1 cellular context compared by ENCODE assay signal in the genomic region with DNA sequence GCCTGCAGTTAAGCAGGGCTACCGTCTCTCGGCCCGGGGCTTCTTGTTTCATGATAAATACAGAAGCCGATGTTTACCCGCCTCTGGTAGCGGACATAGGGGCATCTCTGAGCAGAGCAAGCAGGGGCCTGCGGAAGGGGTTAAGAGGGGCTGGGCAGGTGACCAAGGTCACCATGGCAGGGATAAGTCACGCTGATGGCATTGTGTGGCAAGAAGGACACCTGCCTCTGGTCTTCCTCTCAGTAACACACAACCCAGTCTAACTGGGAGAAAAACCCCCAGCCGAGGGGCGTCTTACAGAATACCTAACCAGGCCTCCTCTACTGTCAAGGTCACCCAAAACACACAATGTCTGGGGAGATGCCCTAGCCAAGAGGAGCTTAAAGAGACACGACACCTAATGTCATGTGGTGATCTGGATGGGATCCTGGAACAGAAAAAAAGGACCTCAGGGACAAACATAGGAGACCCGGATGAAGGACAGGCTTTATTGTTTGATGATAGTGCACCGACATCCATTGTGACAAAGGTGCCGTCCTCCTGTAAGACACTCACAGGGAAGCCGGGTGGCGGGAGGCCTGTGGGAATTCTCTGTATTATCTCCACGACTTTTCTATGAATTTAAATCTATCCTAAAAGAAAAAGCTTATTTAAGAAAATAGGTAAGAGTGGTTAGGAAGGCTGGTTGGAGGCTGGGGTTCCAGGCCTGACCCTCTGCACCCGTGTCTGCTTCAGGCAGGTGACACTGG.
TF ChIP-seq lines count a peak whose summit lies in the region.

No MANE protein-coding gene starts in this region.

TF ChIP-seq in HepG2, 621 proteins besides CTCF, POLR2A, EP300 and RAD21 (continued from another document and continues in another):
- TF ChIP-seq, protein P1, sequence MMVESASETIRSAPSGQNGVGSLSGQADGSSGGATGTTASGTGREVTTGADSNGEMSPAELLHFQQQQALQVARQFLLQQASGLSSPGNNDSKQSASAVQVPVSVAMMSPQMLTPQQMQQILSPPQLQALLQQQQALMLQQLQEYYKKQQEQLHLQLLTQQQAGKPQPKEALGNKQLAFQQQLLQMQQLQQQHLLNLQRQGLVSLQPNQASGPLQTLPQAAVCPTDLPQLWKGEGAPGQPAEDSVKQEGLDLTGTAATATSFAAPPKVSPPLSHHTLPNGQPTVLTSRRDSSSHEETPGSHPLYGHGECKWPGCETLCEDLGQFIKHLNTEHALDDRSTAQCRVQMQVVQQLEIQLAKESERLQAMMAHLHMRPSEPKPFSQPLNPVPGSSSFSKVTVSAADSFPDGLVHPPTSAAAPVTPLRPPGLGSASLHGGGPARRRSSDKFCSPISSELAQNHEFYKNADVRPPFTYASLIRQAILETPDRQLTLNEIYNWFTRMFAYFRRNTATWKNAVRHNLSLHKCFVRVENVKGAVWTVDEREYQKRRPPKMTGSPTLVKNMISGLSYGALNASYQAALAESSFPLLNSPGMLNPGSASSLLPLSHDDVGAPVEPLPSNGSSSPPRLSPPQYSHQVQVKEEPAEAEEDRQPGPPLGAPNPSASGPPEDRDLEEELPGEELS (CRISPR knock-in tag; IDR thresholded peaks at IDR 0.05), result peak; percentile 76
- TF ChIP-seq, protein P2, sequence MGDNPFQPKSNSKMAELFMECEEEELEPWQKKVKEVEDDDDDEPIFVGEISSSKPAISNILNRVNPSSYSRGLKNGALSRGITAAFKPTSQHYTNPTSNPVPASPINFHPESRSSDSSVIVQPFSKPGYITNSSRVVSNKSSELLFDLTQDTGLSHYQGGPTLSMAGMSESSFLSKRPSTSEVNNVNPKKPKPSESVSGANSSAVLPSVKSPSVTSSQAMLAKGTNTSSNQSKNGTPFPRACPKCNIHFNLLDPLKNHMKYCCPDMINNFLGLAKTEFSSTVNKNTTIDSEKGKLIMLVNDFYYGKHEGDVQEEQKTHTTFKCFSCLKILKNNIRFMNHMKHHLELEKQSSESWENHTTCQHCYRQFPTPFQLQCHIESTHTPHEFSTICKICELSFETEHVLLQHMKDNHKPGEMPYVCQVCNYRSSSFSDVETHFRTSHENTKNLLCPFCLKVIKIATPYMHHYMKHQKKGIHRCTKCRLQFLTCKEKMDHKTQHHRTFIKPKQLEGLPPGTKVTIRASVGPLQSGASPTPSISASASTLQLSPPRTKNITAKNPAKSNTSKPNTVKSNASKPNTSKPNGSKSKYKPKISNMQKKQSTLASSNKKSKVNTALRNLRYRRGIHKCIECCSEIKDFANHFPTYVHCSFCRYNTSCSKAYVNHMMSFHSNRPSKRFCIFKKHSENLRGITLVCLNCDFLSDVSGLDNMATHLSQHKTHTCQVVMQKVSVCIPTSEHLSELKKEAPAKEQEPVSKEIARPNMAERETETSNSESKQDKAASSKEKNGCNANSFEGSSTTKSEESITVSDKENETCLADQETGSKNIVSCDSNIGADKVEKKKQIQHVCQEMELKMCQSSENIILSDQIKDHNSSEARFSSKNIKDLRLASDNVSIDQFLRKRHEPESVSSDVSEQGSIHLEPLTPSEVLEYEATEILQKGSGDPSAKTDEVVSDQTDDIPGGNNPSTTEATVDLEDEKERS (CRISPR knock-in tag; IDR thresholded peaks at IDR 0.05), result no peak
- no peak for TF ChIP-seq ZNF367 (CRISPR knock-in tag; IDR thresholded peaks at IDR 0.05; ENCODE audit: borderline replicate concordance)
- no peak for TF ChIP-seq PCBP1 (IDR thresholded peaks at IDR 0.05; ENCODE audit: borderline replicate concordance, low read depth, low read length)
- no peak for TF ChIP-seq SETDB1 (CRISPR knock-in tag; IDR thresholded peaks at IDR 0.05; ENCODE audit: borderline replicate concordance)
- peak; percentile 20 for TF ChIP-seq STAG1 (CRISPR knock-in tag; IDR thresholded peaks at IDR 0.05)
- no peak for TF ChIP-seq ZNF263 (CRISPR knock-in tag; IDR thresholded peaks at IDR 0.05)
- peak; percentile 3; the same call in 1 of the 2 replicates for TF ChIP-seq ZNF777 (CRISPR knock-in tag; IDR thresholded peaks at IDR 0.05)
- no peak for TF ChIP-seq ARHGAP35 (CRISPR knock-in tag; IDR thresholded peaks at IDR 0.05; ENCODE audit: borderline replicate concordance)
- TF ChIP-seq, protein P3, sequence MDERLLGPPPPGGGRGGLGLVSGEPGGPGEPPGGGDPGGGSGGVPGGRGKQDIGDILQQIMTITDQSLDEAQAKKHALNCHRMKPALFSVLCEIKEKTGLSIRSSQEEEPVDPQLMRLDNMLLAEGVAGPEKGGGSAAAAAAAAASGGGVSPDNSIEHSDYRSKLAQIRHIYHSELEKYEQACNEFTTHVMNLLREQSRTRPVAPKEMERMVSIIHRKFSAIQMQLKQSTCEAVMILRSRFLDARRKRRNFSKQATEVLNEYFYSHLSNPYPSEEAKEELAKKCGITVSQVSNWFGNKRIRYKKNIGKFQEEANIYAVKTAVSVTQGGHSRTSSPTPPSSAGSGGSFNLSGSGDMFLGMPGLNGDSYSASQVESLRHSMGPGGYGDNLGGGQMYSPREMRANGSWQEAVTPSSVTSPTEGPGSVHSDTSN (CRISPR knock-in tag; IDR thresholded peaks at IDR 0.05), result no peak
- TF ChIP-seq ZNF720 (CRISPR knock-in tag; IDR thresholded peaks at IDR 0.05), result no peak
- no peak for TF ChIP-seq ZNF629 (CRISPR knock-in tag; conservative IDR thresholded peaks at IDR 0.05)
- no peak for TF ChIP-seq TEAD2 (CRISPR knock-in tag; IDR thresholded peaks at IDR 0.05)
- no peak for TF ChIP-seq HOXA9 (CRISPR knock-in tag; IDR thresholded peaks at IDR 0.05; ENCODE audit: borderline replicate concordance)
- no peak for TF ChIP-seq NFIB (CRISPR knock-in tag; IDR thresholded peaks at IDR 0.05; ENCODE audit: borderline replicate concordance)
- no peak for TF ChIP-seq ZSCAN12 (CRISPR knock-in tag; IDR thresholded peaks at IDR 0.05)
- TF ChIP-seq ZKSCAN5 (CRISPR knock-in tag; IDR thresholded peaks at IDR 0.05), result no peak
- TF ChIP-seq ZMYM3 (CRISPR knock-in tag; IDR thresholded peaks at IDR 0.05), result peak; percentile 25; the same call in 1 of the 2 replicates
- TF ChIP-seq U2AF2 (IDR thresholded peaks at IDR 0.05; ENCODE audit: low read depth, low read length), result no peak
- TF ChIP-seq ZNF430 (CRISPR knock-in tag; IDR thresholded peaks at IDR 0.05), result 0 out of 2 replicates have a peak, but pooled peaks have one; percentile 46
- 0 out of 2 replicates have a peak, but pooled peaks have one; percentile 3 for TF ChIP-seq CBX5 (CRISPR knock-in tag; IDR thresholded peaks at IDR 0.05; ENCODE audit: borderline replicate concordance)
- no peak for TF ChIP-seq ZNF644 (CRISPR knock-in tag; IDR thresholded peaks at IDR 0.05; ENCODE audit: low read depth)
- no peak for TF ChIP-seq ZNF780A (CRISPR knock-in tag; IDR thresholded peaks at IDR 0.05)
- TF ChIP-seq YY1 (IDR thresholded peaks at IDR 0.05; ENCODE audit: insufficient read depth, insufficient replicate concordance, low read depth, low read length), result no peak
- TF ChIP-seq ZNF292 (CRISPR knock-in tag; IDR thresholded peaks at IDR 0.05; ENCODE audit: borderline replicate concordance, low read depth), result no peak
- no peak for TF ChIP-seq KDM5B (CRISPR knock-in tag; IDR thresholded peaks at IDR 0.05; ENCODE audit: borderline replicate concordance)
- TF ChIP-seq, protein P4, sequence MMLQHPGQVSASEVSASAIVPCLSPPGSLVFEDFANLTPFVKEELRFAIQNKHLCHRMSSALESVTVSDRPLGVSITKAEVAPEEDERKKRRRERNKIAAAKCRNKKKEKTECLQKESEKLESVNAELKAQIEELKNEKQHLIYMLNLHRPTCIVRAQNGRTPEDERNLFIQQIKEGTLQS (CRISPR knock-in tag; IDR thresholded peaks at IDR 0.05), result no peak
- TF ChIP-seq PRPF4 (IDR thresholded peaks at IDR 0.05; ENCODE audit: low read depth, low read length, poor library complexity, severe bottlenecking), result no peak
- no peak for TF ChIP-seq GABPB1 (CRISPR knock-in tag; IDR thresholded peaks at IDR 0.05)
- TF ChIP-seq, protein P5, sequence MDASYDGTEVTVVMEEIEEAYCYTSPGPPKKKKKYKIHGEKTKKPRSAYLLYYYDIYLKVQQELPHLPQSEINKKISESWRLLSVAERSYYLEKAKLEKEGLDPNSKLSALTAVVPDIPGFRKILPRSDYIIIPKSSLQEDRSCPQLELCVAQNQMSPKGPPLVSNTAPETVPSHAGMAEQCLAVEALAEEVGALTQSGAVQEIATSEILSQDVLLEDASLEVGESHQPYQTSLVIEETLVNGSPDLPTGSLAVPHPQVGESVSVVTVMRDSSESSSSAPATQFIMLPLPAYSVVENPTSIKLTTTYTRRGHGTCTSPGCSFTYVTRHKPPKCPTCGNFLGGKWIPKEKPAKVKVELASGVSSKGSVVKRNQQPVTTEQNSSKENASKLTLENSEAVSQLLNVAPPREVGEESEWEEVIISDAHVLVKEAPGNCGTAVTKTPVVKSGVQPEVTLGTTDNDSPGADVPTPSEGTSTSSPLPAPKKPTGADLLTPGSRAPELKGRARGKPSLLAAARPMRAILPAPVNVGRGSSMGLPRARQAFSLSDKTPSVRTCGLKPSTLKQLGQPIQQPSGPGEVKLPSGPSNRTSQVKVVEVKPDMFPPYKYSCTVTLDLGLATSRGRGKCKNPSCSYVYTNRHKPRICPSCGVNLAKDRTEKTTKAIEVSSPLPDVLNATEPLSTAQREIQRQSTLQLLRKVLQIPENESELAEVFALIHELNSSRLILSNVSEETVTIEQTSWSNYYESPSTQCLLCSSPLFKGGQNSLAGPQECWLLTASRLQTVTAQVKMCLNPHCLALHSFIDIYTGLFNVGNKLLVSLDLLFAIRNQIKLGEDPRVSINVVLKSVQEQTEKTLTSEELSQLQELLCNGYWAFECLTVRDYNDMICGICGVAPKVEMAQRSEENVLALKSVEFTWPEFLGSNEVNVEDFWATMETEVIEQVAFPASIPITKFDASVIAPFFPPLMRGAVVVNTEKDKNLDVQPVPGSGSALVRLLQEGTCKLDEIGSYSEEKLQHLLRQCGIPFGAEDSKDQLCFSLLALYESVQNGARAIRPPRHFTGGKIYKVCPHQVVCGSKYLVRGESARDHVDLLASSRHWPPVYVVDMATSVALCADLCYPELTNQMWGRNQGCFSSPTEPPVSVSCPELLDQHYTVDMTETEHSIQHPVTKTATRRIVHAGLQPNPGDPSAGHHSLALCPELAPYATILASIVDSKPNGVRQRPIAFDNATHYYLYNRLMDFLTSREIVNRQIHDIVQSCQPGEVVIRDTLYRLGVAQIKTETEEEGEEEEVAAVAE (CRISPR knock-in tag; IDR thresholded peaks at IDR 0.05; ENCODE audit: borderline replicate concordance), result no peak
- no peak for TF ChIP-seq ZMYM2 (CRISPR knock-in tag; IDR thresholded peaks at IDR 0.05)
- 0 out of 2 replicates have a peak, but pooled peaks have one; percentile 17 for TF ChIP-seq ZNF501 (CRISPR knock-in tag; IDR thresholded peaks at IDR 0.05)
- TF ChIP-seq, protein P6, sequence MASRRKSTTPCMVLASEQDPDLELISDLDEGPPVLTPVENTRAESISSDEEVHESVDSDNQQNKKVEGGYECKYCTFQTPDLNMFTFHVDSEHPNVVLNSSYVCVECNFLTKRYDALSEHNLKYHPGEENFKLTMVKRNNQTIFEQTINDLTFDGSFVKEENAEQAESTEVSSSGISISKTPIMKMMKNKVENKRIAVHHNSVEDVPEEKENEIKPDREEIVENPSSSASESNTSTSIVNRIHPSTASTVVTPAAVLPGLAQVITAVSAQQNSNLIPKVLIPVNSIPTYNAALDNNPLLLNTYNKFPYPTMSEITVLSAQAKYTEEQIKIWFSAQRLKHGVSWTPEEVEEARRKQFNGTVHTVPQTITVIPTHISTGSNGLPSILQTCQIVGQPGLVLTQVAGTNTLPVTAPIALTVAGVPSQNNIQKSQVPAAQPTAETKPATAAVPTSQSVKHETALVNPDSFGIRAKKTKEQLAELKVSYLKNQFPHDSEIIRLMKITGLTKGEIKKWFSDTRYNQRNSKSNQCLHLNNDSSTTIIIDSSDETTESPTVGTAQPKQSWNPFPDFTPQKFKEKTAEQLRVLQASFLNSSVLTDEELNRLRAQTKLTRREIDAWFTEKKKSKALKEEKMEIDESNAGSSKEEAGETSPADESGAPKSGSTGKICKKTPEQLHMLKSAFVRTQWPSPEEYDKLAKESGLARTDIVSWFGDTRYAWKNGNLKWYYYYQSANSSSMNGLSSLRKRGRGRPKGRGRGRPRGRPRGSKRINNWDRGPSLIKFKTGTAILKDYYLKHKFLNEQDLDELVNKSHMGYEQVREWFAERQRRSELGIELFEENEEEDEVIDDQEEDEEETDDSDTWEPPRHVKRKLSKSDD (CRISPR knock-in tag; IDR thresholded peaks at IDR 0.05; ENCODE audit: low read depth), result 0 out of 2 replicates have a peak, but pooled peaks have one; percentile 17
- TF ChIP-seq ZEB1 (IDR thresholded peaks at IDR 0.05; ENCODE audit: insufficient replicate concordance, low read depth), result peak; percentile 51
- TF ChIP-seq, protein P7, sequence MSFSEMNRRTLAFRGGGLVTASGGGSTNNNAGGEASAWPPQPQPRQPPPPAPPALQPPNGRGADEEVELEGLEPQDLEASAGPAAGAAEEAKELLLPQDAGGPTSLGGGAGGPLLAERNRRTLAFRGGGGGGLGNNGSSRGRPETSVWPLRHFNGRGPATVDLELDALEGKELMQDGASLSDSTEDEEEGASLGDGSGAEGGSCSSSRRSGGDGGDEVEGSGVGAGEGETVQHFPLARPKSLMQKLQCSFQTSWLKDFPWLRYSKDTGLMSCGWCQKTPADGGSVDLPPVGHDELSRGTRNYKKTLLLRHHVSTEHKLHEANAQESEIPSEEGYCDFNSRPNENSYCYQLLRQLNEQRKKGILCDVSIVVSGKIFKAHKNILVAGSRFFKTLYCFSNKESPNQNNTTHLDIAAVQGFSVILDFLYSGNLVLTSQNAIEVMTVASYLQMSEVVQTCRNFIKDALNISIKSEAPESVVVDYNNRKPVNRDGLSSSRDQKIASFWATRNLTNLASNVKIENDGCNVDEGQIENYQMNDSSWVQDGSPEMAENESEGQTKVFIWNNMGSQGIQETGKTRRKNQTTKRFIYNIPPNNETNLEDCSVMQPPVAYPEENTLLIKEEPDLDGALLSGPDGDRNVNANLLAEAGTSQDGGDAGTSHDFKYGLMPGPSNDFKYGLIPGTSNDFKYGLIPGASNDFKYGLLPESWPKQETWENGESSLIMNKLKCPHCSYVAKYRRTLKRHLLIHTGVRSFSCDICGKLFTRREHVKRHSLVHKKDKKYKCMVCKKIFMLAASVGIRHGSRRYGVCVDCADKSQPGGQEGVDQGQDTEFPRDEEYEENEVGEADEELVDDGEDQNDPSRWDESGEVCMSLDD (CRISPR knock-in tag; IDR thresholded peaks at IDR 0.05; ENCODE audit: borderline replicate concordance), result no peak
- TF ChIP-seq TEAD3 (CRISPR knock-in tag; optimal IDR thresholded peaks at IDR 0.05; ENCODE audit: borderline replicate concordance), result peak; percentile 25
- TF ChIP-seq, protein P8, sequence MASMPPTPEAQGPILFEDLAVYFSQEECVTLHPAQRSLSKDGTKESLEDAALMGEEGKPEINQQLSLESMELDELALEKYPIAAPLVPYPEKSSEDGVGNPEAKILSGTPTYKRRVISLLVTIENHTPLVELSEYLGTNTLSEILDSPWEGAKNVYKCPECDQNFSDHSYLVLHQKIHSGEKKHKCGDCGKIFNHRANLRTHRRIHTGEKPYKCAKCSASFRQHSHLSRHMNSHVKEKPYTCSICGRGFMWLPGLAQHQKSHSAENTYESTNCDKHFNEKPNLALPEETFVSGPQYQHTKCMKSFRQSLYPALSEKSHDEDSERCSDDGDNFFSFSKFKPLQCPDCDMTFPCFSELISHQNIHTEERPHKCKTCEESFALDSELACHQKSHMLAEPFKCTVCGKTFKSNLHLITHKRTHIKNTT (CRISPR knock-in tag; IDR thresholded peaks at IDR 0.05), result no peak
- TF ChIP-seq, protein P9, sequence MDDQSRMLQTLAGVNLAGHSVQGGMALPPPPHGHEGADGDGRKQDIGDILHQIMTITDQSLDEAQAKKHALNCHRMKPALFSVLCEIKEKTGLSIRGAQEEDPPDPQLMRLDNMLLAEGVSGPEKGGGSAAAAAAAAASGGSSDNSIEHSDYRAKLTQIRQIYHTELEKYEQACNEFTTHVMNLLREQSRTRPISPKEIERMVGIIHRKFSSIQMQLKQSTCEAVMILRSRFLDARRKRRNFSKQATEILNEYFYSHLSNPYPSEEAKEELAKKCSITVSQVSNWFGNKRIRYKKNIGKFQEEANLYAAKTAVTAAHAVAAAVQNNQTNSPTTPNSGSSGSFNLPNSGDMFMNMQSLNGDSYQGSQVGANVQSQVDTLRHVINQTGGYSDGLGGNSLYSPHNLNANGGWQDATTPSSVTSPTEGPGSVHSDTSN (CRISPR knock-in tag; IDR thresholded peaks at IDR 0.05; ENCODE audit: borderline replicate concordance), result no peak
- no peak; the same call in 1 of the 2 replicates for TF ChIP-seq CBFB (CRISPR knock-in tag; IDR thresholded peaks at IDR 0.05)
